ENCODE assay signal across 8 cellular contexts in the genomic region with DNA sequence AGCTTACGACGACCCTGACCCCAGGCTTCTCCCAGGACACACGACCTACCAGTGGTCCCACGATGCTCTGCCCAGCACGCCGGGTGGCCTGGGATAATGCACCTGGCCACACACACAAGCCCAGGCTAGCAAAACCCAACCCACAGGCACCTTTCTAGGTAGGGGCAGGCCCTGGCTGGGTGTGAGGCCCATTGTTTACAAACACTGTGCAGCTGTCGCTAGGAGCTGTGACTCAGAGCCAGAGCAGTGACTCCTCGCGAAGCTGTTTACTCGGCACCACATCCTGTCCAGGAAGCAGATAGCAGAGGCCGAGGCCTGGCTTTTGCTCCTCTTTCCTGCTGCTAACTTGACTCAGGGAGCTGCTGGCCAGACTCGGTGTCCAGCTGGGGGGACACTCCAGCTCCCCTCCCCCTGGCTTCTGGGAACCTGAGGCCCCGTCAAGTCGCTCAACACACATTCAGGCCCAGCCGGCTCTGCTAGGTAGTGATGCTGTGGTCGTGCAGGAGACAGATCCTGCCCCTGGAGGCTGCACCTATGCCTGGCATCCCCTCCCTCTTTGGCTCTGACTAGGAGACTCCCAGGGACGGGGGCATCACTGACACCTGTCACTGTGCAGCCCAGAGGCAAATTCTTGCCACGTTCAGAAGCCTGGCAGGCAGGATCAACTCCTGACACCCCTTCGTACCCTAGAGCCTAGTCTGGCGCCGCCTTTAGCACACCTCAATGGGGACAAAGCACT. TPM values are rescaled to one million over a fixed set of nuclear protein-coding genes. Genes with fewer than 3 reads are reported as not detected.
A peak's percentile ranks its signal among the peaks of the same experiment; 100 is the strongest.
DNase-seq lines count a peak whose midpoint lies in the region; ATAC-seq and TF ChIP-seq lines count a peak whose summit lies in the region.

No MANE protein-coding gene starts in this region.

- WGBS in upper lobe of left lung, 2 donors = 33 to 49% methylated on average over 7 to 17 of the region's 21 CpGs

- no peaks in the 10 kb centered on the region for H3K27me3 Mint-ChIP-seq in activated naive CD4-positive, alpha-beta T cell treated with anti-CD3 and anti-CD28 coated beads, Interleukin-2, amount 50 U/mL, for 24 hours
- peaks cover 9% of the 10 kb centered on the region for H3K27me3 Mint-ChIP-seq in glutamatergic neuron (ENCODE audit: unreplicated experiment)

- DNase-seq in DMS153 treated with DMSO at 0.1 percent for 48 hours (lab: John Stamatoyannopoulos, UW; ENCODE audit: unreplicated experiment) = peak; percentile 92
- DNase-seq in HuH-7.5 (ENCODE audit: low spot score) = peak; percentile 99
- DNase-seq in SK-MEL-5 (ENCODE audit: low read depth, low spot score) = peak; percentile 66
- no peak for DNase-seq in glutamatergic neuron
- peak; percentile 88 for DNase-seq in pons (ENCODE audit: low spot score)
- DNase-seq in upper lobe of left lung = peak; percentile 59 to 97

- H3K4me1 Mint-ChIP-seq in activated naive CD4-positive, alpha-beta T cell treated with anti-CD3 and anti-CD28 coated beads, Interleukin-2, amount 50 U/mL, for 24 hours = peaks cover 69% of the 10 kb centered on the region
- peaks cover 40% of the 10 kb centered on the region for H3K4me1 Mint-ChIP-seq in glutamatergic neuron (ENCODE audit: low read depth, unreplicated experiment)

- TF ChIP-seq POLR2A in upper lobe of left lung (IDR thresholded peaks at IDR 0.05) = peak in 2 of 4 donors; percentile 29 to 56

- H3K4me3 ChIP-seq in upper lobe of left lung = no peak overlapping the region

- TF ChIP-seq CTCF in glutamatergic neuron (IDR thresholded peaks at IDR 0.05; ENCODE audit: partially characterized antibody, unreplicated experiment) (no peak), upper lobe of left lung (IDR thresholded peaks at IDR 0.05) (peak in 1 of 6 experiments; percentile 12)

- H3K4me1 ChIP-seq in upper lobe of left lung = peaks cover 58 to 68% (median 64%) of the 10 kb centered on the region in 4 donors

- peak overlapping the region; percentile 86 to 97 (median 92) for H3K27ac ChIP-seq in upper lobe of left lung

- H3K9me3 ChIP-seq in upper lobe of left lung = no peaks in the 10 kb centered on the region

- H3K4me3 Mint-ChIP-seq in activated naive CD4-positive, alpha-beta T cell treated with anti-CD3 and anti-CD28 coated beads, Interleukin-2, amount 50 U/mL, for 24 hours = peak overlapping the region; percentile 74
- peak overlapping the region; percentile 38 for H3K4me3 Mint-ChIP-seq in glutamatergic neuron (ENCODE audit: unreplicated experiment)

- no peaks in the 10 kb centered on the region for H3K36me3 ChIP-seq in upper lobe of left lung

- peak overlapping the region; percentile 100 for H3K27ac Mint-ChIP-seq in activated naive CD4-positive, alpha-beta T cell treated with anti-CD3 and anti-CD28 coated beads, Interleukin-2, amount 50 U/mL, for 24 hours
- peak overlapping the region; percentile 97 for H3K27ac Mint-ChIP-seq in glutamatergic neuron (ENCODE audit: unreplicated experiment)

- H3K27me3 ChIP-seq in upper lobe of left lung = no peaks in the 10 kb centered on the region

- H3K9me3 Mint-ChIP-seq in activated naive CD4-positive, alpha-beta T cell treated with anti-CD3 and anti-CD28 coated beads, Interleukin-2, amount 50 U/mL, for 24 hours = no peaks in the 10 kb centered on the region
- peaks cover 17% of the 10 kb centered on the region for H3K9me3 Mint-ChIP-seq in glutamatergic neuron (ENCODE audit: unreplicated experiment)

- no peaks in the 10 kb centered on the region for H3K36me3 Mint-ChIP-seq in activated naive CD4-positive, alpha-beta T cell treated with anti-CD3 and anti-CD28 coated beads, Interleukin-2, amount 50 U/mL, for 24 hours
- peaks cover 7% of the 10 kb centered on the region for H3K36me3 Mint-ChIP-seq in glutamatergic neuron (ENCODE audit: unreplicated experiment)

- in situ Hi-C loops in SK-MEL-5 (cut with HindIII; ENCODE audit: low pct_unique_long_range_greater_than_20kb, low sequenced_read_pairs) = no loop called here

- TF ChIP-seq EP300 in upper lobe of left lung (IDR thresholded peaks at IDR 0.05) = peak; percentile 21 to 97 (median 85)

- peak; percentile 67 for ATAC-seq in GM21528 (IDR thresholded peaks at IDR 0.05; ENCODE audit: low FRiP score, unreplicated experiment)
- ATAC-seq in upper lobe of left lung (ENCODE audit: low FRiP score in 2 of 2) = peak; percentile 89 to 95

RNA-seq across cellular contexts. Expression of a gene that starts 12.8 kb away (rescaled TPM):
- 22.4 and 26.6 TPM in 2 replicates for total RNA-seq in SK-MEL-5 (2014; rRNA removed; shearing (Covaris generic))
- polyA plus RNA-seq in SK-MEL-5 (2015; cell fraction: cytosol; rRNA removed) = 29.7 and 39.0 TPM in 2 replicates
- 108 and 113 TPM in 2 replicates for polyA plus RNA-seq in SK-MEL-5 (2015; cell fraction: nucleus; rRNA removed)
- total RNA-seq in glutamatergic neuron (ENCODE audit: unreplicated experiment) (449 TPM), upper lobe of left lung (100 to 1,000 TPM in 3 of 6 donors, 10 to 100 TPM in 3; 57.1 to 117 (median 88.9) TPM)

RNA-seq across cellular contexts. Expression of a gene that starts 29.9 kb away (rescaled TPM):
- total RNA-seq in SK-MEL-5 (2014; rRNA removed; shearing (Covaris generic)) = not detected in 2 replicates
- not detected in 2 replicates for polyA plus RNA-seq in SK-MEL-5 (2015; cell fraction: cytosol; rRNA removed)
- polyA plus RNA-seq in SK-MEL-5 (2015; cell fraction: nucleus; rRNA removed) = 0.15 TPM in 1 of 2 replicates, not detected in the other
- 1.3 TPM for total RNA-seq in glutamatergic neuron (ENCODE audit: unreplicated experiment)
- total RNA-seq in upper lobe of left lung = 10 to 100 TPM in 5 of 6 donors, 1 to 10 TPM in 1; 9.1 to 71.2 (median 36.0) TPM
